27 cellular contexts compared by ENCODE assay signal in genomic region chr10:65273063-65273462, GRCh38.
"Had no signal": no experiment of that assay in that cellular context is flagged by ENCODE, and none has a peak within 500 bp of the region (broad histone marks: within the 10 kb centered on the region; RNA-seq: fewer than 3 reads in every experiment).

No MANE protein-coding gene starts in this region.

- H3K4me3 Mint-ChIP-seq: dendritic cell treated with granulocyte-macrophage colony-stimulating factor and Interleukin-4, amounts not matched to agents 40 ng/mL and 50 ng/mL, for 4 days; memory B cell; naive B cell; nephron; stimulated activated effector memory CD8-positive, alpha-beta T cell treated with anti-CD3 and anti-CD28 coated beads, Interleukin-12 subunit alpha, Interleukin-12 subunit beta, amount 100 ng/mL, for 72 hours had no signal

- ATAC-seq: left cardiac atrium; lower lobe of right lung; psoas muscle; right lobe of liver; stimulated activated effector memory CD8-positive, alpha-beta T cell treated with anti-CD3 and anti-CD28 coated beads, Interleukin-12 subunit alpha, Interleukin-12 subunit beta, amount 100 ng/mL, for 72 hours; stimulated activated naive CD8-positive, alpha-beta T cell treated with anti-CD3 and anti-CD28 coated beads, Interleukin-15, Interleukin-2, amounts not matched to agents 100 U/mL and 50 U/mL, for 24 hours had no signal

- H3K9me3 Mint-ChIP-seq: nephron had no signal

- H3K9me3 ChIP-seq: lower lobe of right lung, neutrophil, psoas muscle, right lobe of liver, upper lobe of left lung, uterus had no signal

- H3K36me3 ChIP-seq: left ventricle myocardium inferior, lower lobe of right lung, neutrophil, right lobe of liver, suprapubic skin, tibial artery, upper lobe of left lung, uterus had no signal

- DNase-seq: erythroblast; foreskin melanocyte; head of caudate nucleus; kidney; left cardiac atrium; left ventricle myocardium inferior; lower lobe of right lung; midbrain; naive B cell; psoas muscle; retina; right lobe of liver; stimulated activated CD4-positive, alpha-beta T cell treated with anti-CD3 and anti-CD28 coated beads, Interleukin-4, amount 100 ng/mL, for 1 hour; stimulated activated CD8-positive, alpha-beta memory T cell treated with anti-CD3 and anti-CD28 coated beads, Interleukin-4, amount 100 ng/mL, for 48 hours; stimulated activated naive CD8-positive, alpha-beta T cell treated with anti-CD3 and anti-CD28 coated beads, Interleukin-15, Interleukin-2, amounts not matched to agents 100 U/mL and 50 U/mL, for 24 hours; tibial artery; upper lobe of left lung; uterus had no signal

- FAIRE-seq: colon, endothelial cell of umbilical vein had no signal

- H3K4me2 ChIP-seq: hepatocyte had no signal

- H3K4me1 ChIP-seq: left ventricle myocardium inferior, lower lobe of right lung, psoas muscle, right lobe of liver, suprapubic skin, tibial artery, upper lobe of left lung, uterus had no signal

- H3K27me3 Mint-ChIP-seq: dendritic cell treated with granulocyte-macrophage colony-stimulating factor and Interleukin-4, amounts not matched to agents 40 ng/mL and 50 ng/mL, for 4 days; memory B cell; naive B cell had no signal

- H3K27ac Mint-ChIP-seq: dendritic cell treated with granulocyte-macrophage colony-stimulating factor and Interleukin-4, amounts not matched to agents 40 ng/mL and 50 ng/mL, for 4 days; memory B cell; naive B cell; nephron; stimulated activated effector memory CD8-positive, alpha-beta T cell treated with anti-CD3 and anti-CD28 coated beads, Interleukin-12 subunit alpha, Interleukin-12 subunit beta, amount 100 ng/mL, for 72 hours had no signal

- H3K36me3 Mint-ChIP-seq: memory B cell; naive B cell; stimulated activated effector memory CD8-positive, alpha-beta T cell treated with anti-CD3 and anti-CD28 coated beads, Interleukin-12 subunit alpha, Interleukin-12 subunit beta, amount 100 ng/mL, for 72 hours had no signal

- H3K4me1 Mint-ChIP-seq: memory B cell; naive B cell; nephron; stimulated activated effector memory CD8-positive, alpha-beta T cell treated with anti-CD3 and anti-CD28 coated beads, Interleukin-12 subunit alpha, Interleukin-12 subunit beta, amount 100 ng/mL, for 72 hours had no signal

- H2AFZ ChIP-seq: hepatocyte had no signal

- H3K4me3 ChIP-seq: hepatocyte, left ventricle myocardium inferior, lower lobe of right lung, psoas muscle, right lobe of liver, suprapubic skin, tibial artery, upper lobe of left lung, uterus had no signal

- H3K27me3 ChIP-seq: hepatocyte, neutrophil, right lobe of liver, suprapubic skin, tibial artery, upper lobe of left lung, uterus had no signal

- H3K27ac ChIP-seq: hepatocyte, left ventricle myocardium inferior, lower lobe of right lung, neutrophil, psoas muscle, right lobe of liver, suprapubic skin, tibial artery, upper lobe of left lung, uterus had no signal
